1 cellular context compared by ENCODE assay signal in the genomic region with DNA sequence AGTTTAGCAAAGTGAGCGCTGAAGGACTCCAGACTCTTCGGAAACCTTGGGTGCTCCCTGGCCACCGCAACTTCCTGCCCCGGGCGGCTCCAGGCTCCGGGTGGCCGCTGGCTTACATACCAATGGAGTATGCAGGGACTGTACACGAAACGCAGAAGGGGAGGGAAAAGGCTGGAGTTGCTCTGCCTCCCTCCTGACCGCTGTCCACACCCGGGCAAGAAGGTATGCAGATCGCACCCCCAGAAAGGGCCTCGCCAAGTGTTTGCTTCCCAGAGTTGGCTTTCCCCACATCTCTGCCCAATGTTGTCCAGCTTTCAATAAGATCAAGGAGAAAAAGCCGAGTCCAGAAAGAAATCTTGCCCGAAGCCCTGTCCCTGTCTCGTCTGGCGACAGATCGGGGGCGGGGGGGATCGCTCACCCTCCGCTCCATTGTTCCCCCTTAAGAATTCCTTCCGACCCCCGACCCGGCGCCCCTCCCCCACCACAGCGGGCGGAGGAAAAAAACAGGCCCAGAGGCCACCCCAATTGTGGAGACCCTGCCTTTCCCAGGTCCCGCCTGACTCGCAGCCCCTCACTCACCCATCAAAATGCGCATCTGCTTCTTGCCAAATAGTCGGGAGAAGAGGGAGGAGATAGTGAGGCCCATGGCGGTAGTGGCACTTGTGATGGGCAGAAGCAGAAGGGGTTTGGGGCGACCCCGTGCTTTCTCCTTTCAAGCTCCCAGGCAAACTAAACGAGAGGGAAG.
TF ChIP-seq lines count a peak whose summit lies in the region.

No MANE protein-coding gene starts in this region.

TF ChIP-seq in HEK293, 187 proteins besides CTCF, POLR2A, EP300 and RAD21 (continued from another document and continues in another):
- TF ChIP-seq, protein P1, sequence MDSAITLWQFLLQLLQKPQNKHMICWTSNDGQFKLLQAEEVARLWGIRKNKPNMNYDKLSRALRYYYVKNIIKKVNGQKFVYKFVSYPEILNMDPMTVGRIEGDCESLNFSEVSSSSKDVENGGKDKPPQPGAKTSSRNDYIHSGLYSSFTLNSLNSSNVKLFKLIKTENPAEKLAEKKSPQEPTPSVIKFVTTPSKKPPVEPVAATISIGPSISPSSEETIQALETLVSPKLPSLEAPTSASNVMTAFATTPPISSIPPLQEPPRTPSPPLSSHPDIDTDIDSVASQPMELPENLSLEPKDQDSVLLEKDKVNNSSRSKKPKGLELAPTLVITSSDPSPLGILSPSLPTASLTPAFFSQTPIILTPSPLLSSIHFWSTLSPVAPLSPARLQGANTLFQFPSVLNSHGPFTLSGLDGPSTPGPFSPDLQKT (IDR thresholded peaks at IDR 0.05; ENCODE audit: borderline replicate concordance, low read depth, low read length): no peak
- TF ChIP-seq ZNF19 (tag by site-specific recombination; IDR thresholded peaks at IDR 0.05; ENCODE audit: low read depth) (no peak), GLI4 (tag by site-specific recombination; IDR thresholded peaks at IDR 0.05) (0 out of 2 replicates have a peak, but pooled peaks have one; percentile 25), SP2 (tag by site-specific recombination; IDR thresholded peaks at IDR 0.05) (peak; percentile 61), ZNF248 (tag by site-specific recombination; IDR thresholded peaks at IDR 0.05) (no peak), ZNF184 (tag by site-specific recombination; IDR thresholded peaks at IDR 0.05) (no peak), ZSCAN23 (tag by site-specific recombination; IDR thresholded peaks at IDR 0.05) (no peak), ZNF335 (tag by site-specific recombination; conservative IDR thresholded peaks at IDR 0.05) (peak; percentile 94), ZNF157 (tag by site-specific recombination; IDR thresholded peaks at IDR 0.05) (no peak), ZNF76 (tag by site-specific recombination; IDR thresholded peaks at IDR 0.05; ENCODE audit: borderline replicate concordance, low read depth) (no peak), ZBTB21 (tag by site-specific recombination; IDR thresholded peaks at IDR 0.05) (no peak), ZNF138 (tag by site-specific recombination; IDR thresholded peaks at IDR 0.05; ENCODE audit: borderline replicate concordance) (no peak), HOXD13 (CRISPR knock-in tag; IDR thresholded peaks at IDR 0.05; ENCODE audit: borderline replicate concordance) (no peak), ZNF341 (tag by site-specific recombination; IDR thresholded peaks at IDR 0.05; ENCODE audit: low read depth) (peak; percentile 43; the same call in 1 of the 2 replicates), GLIS2 (tag by site-specific recombination; IDR thresholded peaks at IDR 0.05) (peak; percentile 64), ZNF174 (tag by site-specific recombination; IDR thresholded peaks at IDR 0.05) (no peak), ZNF658 (tag by site-specific recombination; IDR thresholded peaks at IDR 0.05) (no peak), ZNF558 (tag by site-specific recombination; IDR thresholded peaks at IDR 0.05) (no peak), SETDB1 (IDR thresholded peaks at IDR 0.05; ENCODE audit: insufficient read length, low read length) (no peak), ZNF404 (tag by site-specific recombination; IDR thresholded peaks at IDR 0.05) (no peak), SP3 (tag by site-specific recombination; IDR thresholded peaks at IDR 0.05) (no peak), ZNF654 (tag by site-specific recombination; IDR thresholded peaks at IDR 0.05; ENCODE audit: low read depth) (no peak), EGR2 (tag by site-specific recombination; IDR thresholded peaks at IDR 0.05; ENCODE audit: low read depth) (no peak), ZNF664 (tag by site-specific recombination; IDR thresholded peaks at IDR 0.05) (no peak; the same call in 1 of the 2 replicates), ZNF10 (tag by site-specific recombination; IDR thresholded peaks at IDR 0.05) (no peak), MEIS1 (CRISPR knock-in tag; IDR thresholded peaks at IDR 0.05; ENCODE audit: borderline replicate concordance) (no peak), ZNF354C (tag by site-specific recombination; IDR thresholded peaks at IDR 0.05; ENCODE audit: borderline replicate concordance, low read depth) (no peak), ZNF548 (tag by site-specific recombination; IDR thresholded peaks at IDR 0.05) (no peak), ZNF24 (tag by site-specific recombination; IDR thresholded peaks at IDR 0.05) (no peak), ZNF747 (tag by site-specific recombination; IDR thresholded peaks at IDR 0.05) (no peak)
- TF ChIP-seq, protein P2, sequence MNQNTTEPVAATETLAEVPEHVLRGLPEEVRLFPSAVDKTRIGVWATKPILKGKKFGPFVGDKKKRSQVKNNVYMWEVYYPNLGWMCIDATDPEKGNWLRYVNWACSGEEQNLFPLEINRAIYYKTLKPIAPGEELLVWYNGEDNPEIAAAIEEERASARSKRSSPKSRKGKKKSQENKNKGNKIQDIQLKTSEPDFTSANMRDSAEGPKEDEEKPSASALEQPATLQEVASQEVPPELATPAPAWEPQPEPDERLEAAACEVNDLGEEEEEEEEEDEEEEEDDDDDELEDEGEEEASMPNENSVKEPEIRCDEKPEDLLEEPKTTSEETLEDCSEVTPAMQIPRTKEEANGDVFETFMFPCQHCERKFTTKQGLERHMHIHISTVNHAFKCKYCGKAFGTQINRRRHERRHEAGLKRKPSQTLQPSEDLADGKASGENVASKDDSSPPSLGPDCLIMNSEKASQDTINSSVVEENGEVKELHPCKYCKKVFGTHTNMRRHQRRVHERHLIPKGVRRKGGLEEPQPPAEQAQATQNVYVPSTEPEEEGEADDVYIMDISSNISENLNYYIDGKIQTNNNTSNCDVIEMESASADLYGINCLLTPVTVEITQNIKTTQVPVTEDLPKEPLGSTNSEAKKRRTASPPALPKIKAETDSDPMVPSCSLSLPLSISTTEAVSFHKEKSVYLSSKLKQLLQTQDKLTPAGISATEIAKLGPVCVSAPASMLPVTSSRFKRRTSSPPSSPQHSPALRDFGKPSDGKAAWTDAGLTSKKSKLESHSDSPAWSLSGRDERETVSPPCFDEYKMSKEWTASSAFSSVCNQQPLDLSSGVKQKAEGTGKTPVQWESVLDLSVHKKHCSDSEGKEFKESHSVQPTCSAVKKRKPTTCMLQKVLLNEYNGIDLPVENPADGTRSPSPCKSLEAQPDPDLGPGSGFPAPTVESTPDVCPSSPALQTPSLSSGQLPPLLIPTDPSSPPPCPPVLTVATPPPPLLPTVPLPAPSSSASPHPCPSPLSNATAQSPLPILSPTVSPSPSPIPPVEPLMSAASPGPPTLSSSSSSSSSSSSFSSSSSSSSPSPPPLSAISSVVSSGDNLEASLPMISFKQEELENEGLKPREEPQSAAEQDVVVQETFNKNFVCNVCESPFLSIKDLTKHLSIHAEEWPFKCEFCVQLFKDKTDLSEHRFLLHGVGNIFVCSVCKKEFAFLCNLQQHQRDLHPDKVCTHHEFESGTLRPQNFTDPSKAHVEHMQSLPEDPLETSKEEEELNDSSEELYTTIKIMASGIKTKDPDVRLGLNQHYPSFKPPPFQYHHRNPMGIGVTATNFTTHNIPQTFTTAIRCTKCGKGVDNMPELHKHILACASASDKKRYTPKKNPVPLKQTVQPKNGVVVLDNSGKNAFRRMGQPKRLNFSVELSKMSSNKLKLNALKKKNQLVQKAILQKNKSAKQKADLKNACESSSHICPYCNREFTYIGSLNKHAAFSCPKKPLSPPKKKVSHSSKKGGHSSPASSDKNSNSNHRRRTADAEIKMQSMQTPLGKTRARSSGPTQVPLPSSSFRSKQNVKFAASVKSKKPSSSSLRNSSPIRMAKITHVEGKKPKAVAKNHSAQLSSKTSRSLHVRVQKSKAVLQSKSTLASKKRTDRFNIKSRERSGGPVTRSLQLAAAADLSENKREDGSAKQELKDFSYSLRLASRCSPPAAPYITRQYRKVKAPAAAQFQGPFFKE (tag by site-specific recombination; IDR thresholded peaks at IDR 0.05; ENCODE audit: borderline replicate concordance): no peak
- TF ChIP-seq, protein P3, sequence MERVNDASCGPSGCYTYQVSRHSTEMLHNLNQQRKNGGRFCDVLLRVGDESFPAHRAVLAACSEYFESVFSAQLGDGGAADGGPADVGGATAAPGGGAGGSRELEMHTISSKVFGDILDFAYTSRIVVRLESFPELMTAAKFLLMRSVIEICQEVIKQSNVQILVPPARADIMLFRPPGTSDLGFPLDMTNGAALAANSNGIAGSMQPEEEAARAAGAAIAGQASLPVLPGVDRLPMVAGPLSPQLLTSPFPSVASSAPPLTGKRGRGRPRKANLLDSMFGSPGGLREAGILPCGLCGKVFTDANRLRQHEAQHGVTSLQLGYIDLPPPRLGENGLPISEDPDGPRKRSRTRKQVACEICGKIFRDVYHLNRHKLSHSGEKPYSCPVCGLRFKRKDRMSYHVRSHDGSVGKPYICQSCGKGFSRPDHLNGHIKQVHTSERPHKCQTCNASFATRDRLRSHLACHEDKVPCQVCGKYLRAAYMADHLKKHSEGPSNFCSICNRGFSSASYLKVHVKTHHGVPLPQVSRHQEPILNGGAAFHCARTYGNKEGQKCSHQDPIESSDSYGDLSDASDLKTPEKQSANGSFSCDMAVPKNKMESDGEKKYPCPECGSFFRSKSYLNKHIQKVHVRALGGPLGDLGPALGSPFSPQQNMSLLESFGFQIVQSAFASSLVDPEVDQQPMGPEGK (tag by site-specific recombination; IDR thresholded peaks at IDR 0.05): peak; percentile 48; the same call in 1 of the 2 replicates
- TF ChIP-seq, protein P4, sequence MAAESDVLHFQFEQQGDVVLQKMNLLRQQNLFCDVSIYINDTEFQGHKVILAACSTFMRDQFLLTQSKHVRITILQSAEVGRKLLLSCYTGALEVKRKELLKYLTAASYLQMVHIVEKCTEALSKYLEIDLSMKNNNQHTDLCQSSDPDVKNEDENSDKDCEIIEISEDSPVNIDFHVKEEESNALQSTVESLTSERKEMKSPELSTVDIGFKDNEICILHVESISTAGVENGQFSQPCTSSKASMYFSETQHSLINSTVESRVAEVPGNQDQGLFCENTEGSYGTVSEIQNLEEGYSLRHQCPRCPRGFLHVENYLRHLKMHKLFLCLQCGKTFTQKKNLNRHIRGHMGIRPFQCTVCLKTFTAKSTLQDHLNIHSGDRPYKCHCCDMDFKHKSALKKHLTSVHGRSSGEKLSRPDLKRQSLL (tag by site-specific recombination; IDR thresholded peaks at IDR 0.05): 0 out of 2 replicates have a peak, but pooled peaks have one; percentile 30
- TF ChIP-seq, protein P5, sequence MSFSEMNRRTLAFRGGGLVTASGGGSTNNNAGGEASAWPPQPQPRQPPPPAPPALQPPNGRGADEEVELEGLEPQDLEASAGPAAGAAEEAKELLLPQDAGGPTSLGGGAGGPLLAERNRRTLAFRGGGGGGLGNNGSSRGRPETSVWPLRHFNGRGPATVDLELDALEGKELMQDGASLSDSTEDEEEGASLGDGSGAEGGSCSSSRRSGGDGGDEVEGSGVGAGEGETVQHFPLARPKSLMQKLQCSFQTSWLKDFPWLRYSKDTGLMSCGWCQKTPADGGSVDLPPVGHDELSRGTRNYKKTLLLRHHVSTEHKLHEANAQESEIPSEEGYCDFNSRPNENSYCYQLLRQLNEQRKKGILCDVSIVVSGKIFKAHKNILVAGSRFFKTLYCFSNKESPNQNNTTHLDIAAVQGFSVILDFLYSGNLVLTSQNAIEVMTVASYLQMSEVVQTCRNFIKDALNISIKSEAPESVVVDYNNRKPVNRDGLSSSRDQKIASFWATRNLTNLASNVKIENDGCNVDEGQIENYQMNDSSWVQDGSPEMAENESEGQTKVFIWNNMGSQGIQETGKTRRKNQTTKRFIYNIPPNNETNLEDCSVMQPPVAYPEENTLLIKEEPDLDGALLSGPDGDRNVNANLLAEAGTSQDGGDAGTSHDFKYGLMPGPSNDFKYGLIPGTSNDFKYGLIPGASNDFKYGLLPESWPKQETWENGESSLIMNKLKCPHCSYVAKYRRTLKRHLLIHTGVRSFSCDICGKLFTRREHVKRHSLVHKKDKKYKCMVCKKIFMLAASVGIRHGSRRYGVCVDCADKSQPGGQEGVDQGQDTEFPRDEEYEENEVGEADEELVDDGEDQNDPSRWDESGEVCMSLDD (tag by site-specific recombination; IDR thresholded peaks at IDR 0.05): no peak; the same call in 1 of the 2 replicates
- TF ChIP-seq, protein P6, sequence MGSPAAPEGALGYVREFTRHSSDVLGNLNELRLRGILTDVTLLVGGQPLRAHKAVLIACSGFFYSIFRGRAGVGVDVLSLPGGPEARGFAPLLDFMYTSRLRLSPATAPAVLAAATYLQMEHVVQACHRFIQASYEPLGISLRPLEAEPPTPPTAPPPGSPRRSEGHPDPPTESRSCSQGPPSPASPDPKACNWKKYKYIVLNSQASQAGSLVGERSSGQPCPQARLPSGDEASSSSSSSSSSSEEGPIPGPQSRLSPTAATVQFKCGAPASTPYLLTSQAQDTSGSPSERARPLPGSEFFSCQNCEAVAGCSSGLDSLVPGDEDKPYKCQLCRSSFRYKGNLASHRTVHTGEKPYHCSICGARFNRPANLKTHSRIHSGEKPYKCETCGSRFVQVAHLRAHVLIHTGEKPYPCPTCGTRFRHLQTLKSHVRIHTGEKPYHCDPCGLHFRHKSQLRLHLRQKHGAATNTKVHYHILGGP (tag by site-specific recombination; IDR thresholded peaks at IDR 0.05): no peak
- TF ChIP-seq, protein P7, sequence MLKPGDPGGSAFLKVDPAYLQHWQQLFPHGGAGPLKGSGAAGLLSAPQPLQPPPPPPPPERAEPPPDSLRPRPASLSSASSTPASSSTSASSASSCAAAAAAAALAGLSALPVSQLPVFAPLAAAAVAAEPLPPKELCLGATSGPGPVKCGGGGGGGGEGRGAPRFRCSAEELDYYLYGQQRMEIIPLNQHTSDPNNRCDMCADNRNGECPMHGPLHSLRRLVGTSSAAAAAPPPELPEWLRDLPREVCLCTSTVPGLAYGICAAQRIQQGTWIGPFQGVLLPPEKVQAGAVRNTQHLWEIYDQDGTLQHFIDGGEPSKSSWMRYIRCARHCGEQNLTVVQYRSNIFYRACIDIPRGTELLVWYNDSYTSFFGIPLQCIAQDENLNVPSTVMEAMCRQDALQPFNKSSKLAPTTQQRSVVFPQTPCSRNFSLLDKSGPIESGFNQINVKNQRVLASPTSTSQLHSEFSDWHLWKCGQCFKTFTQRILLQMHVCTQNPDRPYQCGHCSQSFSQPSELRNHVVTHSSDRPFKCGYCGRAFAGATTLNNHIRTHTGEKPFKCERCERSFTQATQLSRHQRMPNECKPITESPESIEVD (tag by site-specific recombination; IDR thresholded peaks at IDR 0.05): no peak
